ENCODE assay signal across 13 cellular contexts in genomic region chr7:70178787-70179186, GRCh38.
DNase-seq lines count a peak whose midpoint lies in the region; ATAC-seq, FAIRE-seq and TF ChIP-seq lines count a peak whose summit lies in the region.
"Had no signal": no experiment of that assay in that cellular context is flagged by ENCODE, and none has a peak within 500 bp of the region (broad histone marks: within the 10 kb centered on the region; RNA-seq: fewer than 3 reads in every experiment).

No MANE protein-coding gene starts in this region.

- no peak for FAIRE-seq in pancreas (lab: Jason Lieb, UNC)

- ATAC-seq in pancreas (peak in 3 of 4 donors; percentile 20 to 82 (median 57)), HG03159 (IDR thresholded peaks at IDR 0.05; ENCODE audit: unreplicated experiment) (no peak), HG03354 (IDR thresholded peaks at IDR 0.05; ENCODE audit: poor library complexity, severe bottlenecking, unreplicated experiment) (no peak)
- ATAC-seq: heart right ventricle, Panc1 had no signal

- H3K36me3 ChIP-seq in endodermal cell (ENCODE audit: control insufficient read depth, insufficient read depth, low read length) (peaks cover 6% of the 10 kb centered on the region), pancreas (no peaks in the 10 kb centered on the region), BE2C (no peaks in the 10 kb centered on the region)
- H3K36me3 ChIP-seq: heart right ventricle had no signal

- no peaks in the 10 kb centered on the region for H3K9me3 Mint-ChIP-seq in endodermal cell

- H3K9me3 ChIP-seq in endodermal cell (ENCODE audit: control insufficient read depth, low read length) (peaks cover 16% of the 10 kb centered on the region), pancreas (no peaks in the 10 kb centered on the region), BE2C (no peaks in the 10 kb centered on the region)

- TF ChIP-seq CTCF in endodermal cell (conservative IDR thresholded peaks at IDR 0.05) (no peak), pancreas (IDR thresholded peaks at IDR 0.05) (no peak), BE2C (IDR thresholded peaks at IDR 0.05; ENCODE audit: low read depth, low read length) (no peak)

- H3K4me1 Mint-ChIP-seq in endodermal cell: peaks cover 22% of the 10 kb centered on the region

- DNase-seq in GM03348 (ENCODE audit: low spot score) (peak; percentile 25), NCI-H226 (peak; percentile 67), endodermal cell (peak; percentile 59), pancreas (no peak), BE2C (no peak), HUDEP-2 (lab: John Stamatoyannopoulos, UW; ENCODE audit: unreplicated experiment in 76 of 76) (no peak)
- DNase-seq: activated CD4-positive, CD25-positive, alpha-beta regulatory T cell; heart right ventricle; stimulated activated CD4-positive, alpha-beta T cell treated with anti-CD3 and anti-CD28 coated beads, Interleukin-4, amount 100 ng/mL, for 1 hour had no signal

- WGBS in endodermal cell (ENCODE audit: insufficient coverage in 1 of 2, insufficient read length in 1 of 2), 2 experiments: 83 to 88% methylated on average over 1 to 2 of the region's 2 CpGs
- 65 to 78% methylated on average over 2 of the region's 2 CpGs for WGBS in pancreas, 2 donors

- intact Hi-C loops in pancreas (cut with DNase I): no loop called here

- H3K9ac ChIP-seq in endodermal cell (ENCODE audit: extremely low read depth, low read length, poor library complexity, severe bottlenecking): no peak overlapping the region

- H3K4me1 ChIP-seq in endodermal cell (ENCODE audit: control insufficient read depth, insufficient read depth, low read length) (peaks cover 8% of the 10 kb centered on the region), pancreas (no peaks in the 10 kb centered on the region), BE2C (no peaks in the 10 kb centered on the region; the same call in 1 of the 2 replicates)

- H3K27ac ChIP-seq in endodermal cell (ENCODE audit: low read depth, low read length): no peak overlapping the region
- H3K27ac ChIP-seq in pancreas: no peak overlapping the region
- H3K27ac ChIP-seq: heart right ventricle had no signal

- H3K27me3 ChIP-seq in endodermal cell (ENCODE audit: control insufficient read depth, insufficient read depth, low read length, poor library complexity, severe bottlenecking): no peaks in the 10 kb centered on the region
- H3K27me3 ChIP-seq in pancreas: no peaks in the 10 kb centered on the region
- H3K27me3 ChIP-seq in BE2C: no peaks in the 10 kb centered on the region

- H3K4me3 ChIP-seq in endodermal cell (ENCODE audit: low read length) (no peak overlapping the region), pancreas (no peak overlapping the region), BE2C (ENCODE audit: low read depth, low read length) (no peak overlapping the region)
- H3K4me3 ChIP-seq: heart right ventricle had no signal

- H3K27me3 Mint-ChIP-seq in endodermal cell (ENCODE audit: insufficient read depth): no peaks in the 10 kb centered on the region

- H3K36me3 Mint-ChIP-seq in endodermal cell (ENCODE audit: low read depth): peaks cover 2% of the 10 kb centered on the region

- H3K4me3 Mint-ChIP-seq in endodermal cell: no peak overlapping the region
- H3K4me3 Mint-ChIP-seq: nephron had no signal

- no peak overlapping the region for H3K27ac Mint-ChIP-seq in endodermal cell
- H3K27ac Mint-ChIP-seq: nephron had no signal

Comparison
In these comparisons a context has a peak if more than half of its experiments do, and no peak if none do; other contexts are left out.
1. DNase-seq: peak in GM03348 (single experiment), NCI-H226 (single experiment) and endodermal cell (single experiment); none in pancreas (0 of 6), BE2C (single experiment) and HUDEP-2 (0 of 76).
2. ATAC-seq: peak in pancreas (3 of 4); none in HG03159 (single experiment) and HG03354 (single experiment).